Comparison of ENCODE assay signal across 11 cellular contexts in the genomic region with DNA sequence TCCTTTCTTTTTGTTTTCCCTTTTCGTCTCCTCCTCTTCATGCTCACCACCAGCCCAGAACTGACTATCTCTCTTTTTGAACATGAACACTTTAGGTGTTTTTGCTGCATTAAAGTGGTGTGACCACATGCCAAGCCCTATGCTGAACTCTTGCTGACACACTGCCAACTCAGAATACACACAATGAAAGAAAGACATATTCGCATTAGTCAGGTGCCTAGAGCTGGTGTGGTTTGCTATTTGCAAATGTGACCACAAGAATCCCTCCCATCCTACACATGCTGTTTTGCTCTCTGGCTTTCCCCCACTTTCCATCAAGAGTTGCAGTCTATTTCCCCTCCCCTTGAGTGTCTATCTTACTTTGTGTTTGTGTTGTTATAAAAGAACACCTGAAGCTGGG.
DNase-seq lines count a peak whose midpoint lies in the region; ATAC-seq and TF ChIP-seq lines count a peak whose summit lies in the region.
"Had no signal": no experiment of that assay in that cellular context is flagged by ENCODE, and none has a peak within 500 bp of the region (broad histone marks: within the 10 kb centered on the region; RNA-seq: fewer than 3 reads in every experiment).

No MANE protein-coding gene starts in this region.

- H3K27ac ChIP-seq in upper lobe of right lung: no peak overlapping the region
- H3K27ac ChIP-seq in neural progenitor cell: no peak overlapping the region
- H3K27ac ChIP-seq: vagina had no signal

- H3K9me3 ChIP-seq in upper lobe of right lung (no peaks in the 10 kb centered on the region), neural progenitor cell (ENCODE audit: low read depth) (no peaks in the 10 kb centered on the region)
- H3K9me3 ChIP-seq: vagina had no signal

- no peaks in the 10 kb centered on the region for H3K79me2 ChIP-seq in neural progenitor cell (ENCODE audit: low read depth)

- H3K4me1 ChIP-seq in upper lobe of right lung: no peaks in the 10 kb centered on the region
- H3K4me1 ChIP-seq in neural progenitor cell: no peaks in the 10 kb centered on the region
- H3K4me1 ChIP-seq: vagina had no signal

- H3K9ac ChIP-seq in neural progenitor cell: no peak overlapping the region

- H3K4me3 ChIP-seq in epithelial cell of esophagus (ENCODE audit: low read length) (no peak overlapping the region), upper lobe of right lung (no peak overlapping the region), neural progenitor cell (no peak overlapping the region)
- H3K4me3 ChIP-seq: vagina had no signal

- peak; percentile 44 for ATAC-seq in upper lobe of right lung

- peaks cover 3% of the 10 kb centered on the region for H3K27me3 Mint-ChIP-seq in neural progenitor cell (ENCODE audit: insufficient read depth, low read depth)

- intact Hi-C loops in upper lobe of right lung (cut with DNase I): no loop called here

- H3K36me3 Mint-ChIP-seq in neural progenitor cell: no peaks in the 10 kb centered on the region

- H3K4me3 Mint-ChIP-seq in neural progenitor cell: no peak overlapping the region
- H3K4me3 Mint-ChIP-seq: H9 had no signal

- H3K36me3 ChIP-seq in upper lobe of right lung (no peaks in the 10 kb centered on the region), neural progenitor cell (no peaks in the 10 kb centered on the region)
- H3K36me3 ChIP-seq: vagina had no signal

- H2AFZ ChIP-seq in neural progenitor cell (replicated peaks): no peak overlapping the region

- H4K20me1 ChIP-seq in neural progenitor cell (ENCODE audit: low read depth): no peaks in the 10 kb centered on the region

- peaks cover 7% of the 10 kb centered on the region for H3K4me1 Mint-ChIP-seq in neural progenitor cell

- no peak for TF ChIP-seq CTCF in epithelial cell of esophagus (IDR thresholded peaks at IDR 0.05; ENCODE audit: insufficient read depth, low read depth, low read length, missing control alignments)
- TF ChIP-seq CTCF in upper lobe of right lung (IDR thresholded peaks at IDR 0.05): no peak
- no peak for TF ChIP-seq CTCF in neural progenitor cell (IDR thresholded peaks at IDR 0.05)

- H3K27ac Mint-ChIP-seq in neural progenitor cell: no peak overlapping the region

- H3F3A ChIP-seq in neural progenitor cell (ENCODE audit: low read depth): no peaks in the 10 kb centered on the region

- no peak overlapping the region for H3K4me2 ChIP-seq in neural progenitor cell

- no peaks in the 10 kb centered on the region for H3K9me3 Mint-ChIP-seq in neural progenitor cell

- H3K27me3 ChIP-seq in upper lobe of right lung (no peaks in the 10 kb centered on the region), neural progenitor cell (no peaks in the 10 kb centered on the region)
- H3K27me3 ChIP-seq: vagina had no signal

- DNase-seq in activated gamma-delta T cell treated with Interleukin-2 at 50 U/mL for 16 hours: peak; percentile 31
- no peak for DNase-seq in activated gamma-delta T cell (lab: John Stamatoyannopoulos, UW)
- DNase-seq in activated CD4-positive, alpha-beta T cell treated with anti-CD3 and anti-CD28 coated beads for 48 hours: peak; percentile 74
- DNase-seq in epithelial cell of esophagus (ENCODE audit: low read depth): peak; percentile 31
- no peak for DNase-seq in upper lobe of right lung
- no peak for DNase-seq in NCI-H1694 treated with DMSO at 0.1 percent for 48 hours (lab: John Stamatoyannopoulos, UW)
- DNase-seq in neural progenitor cell (ENCODE audit: low spot score): no peak
- DNase-seq in NCI-H128 (lab: John Stamatoyannopoulos, UW; ENCODE audit: unreplicated experiment): no peak
- DNase-seq: effector CD8-positive, alpha-beta T cell; H9 had no signal

Comparison
In these comparisons a context has a peak if more than half of its experiments do, and no peak if none do; other contexts are left out.
1. DNase-seq: peak in activated gamma-delta T cell treated with Interleukin-2 at 50 U/mL for 16 hours (single experiment), activated CD4-positive, alpha-beta T cell treated with anti-CD3 and anti-CD28 coated beads for 48 hours (single experiment) and epithelial cell of esophagus (single experiment); none in activated gamma-delta T cell (single experiment), upper lobe of right lung (single experiment), NCI-H1694 treated with DMSO at 0.1 percent for 48 hours (single experiment), neural progenitor cell (single experiment) and NCI-H128 (single experiment).